25 cellular contexts compared by ENCODE assay signal in genomic region chr5:168128556-168128955, GRCh38.
DNase-seq lines count a peak whose midpoint lies in the region; ATAC-seq and TF ChIP-seq lines count a peak whose summit lies in the region.
"Had no signal": no experiment of that assay in that cellular context is flagged by ENCODE, and none has a peak within 500 bp of the region (broad histone marks: within the 10 kb centered on the region; RNA-seq: fewer than 3 reads in every experiment).

No MANE protein-coding gene starts in this region.

- peaks cover 0 to 5% of the 10 kb centered on the region in 2 donors for H3K4me1 ChIP-seq in right atrium auricular region
- no peaks in the 10 kb centered on the region for H3K4me1 ChIP-seq in effector memory CD4-positive, alpha-beta T cell (ENCODE audit: control insufficient read depth, insufficient read depth, low read length, poor library complexity, severe bottlenecking)
- H3K4me1 ChIP-seq: spleen, uterus had no signal

- DNase-seq in left cardiac atrium: no peak
- DNase-seq in right atrium auricular region (ENCODE audit: low spot score): no peak
- DNase-seq in astrocyte of the hippocampus (ENCODE audit: low read depth, low spot score): peak; percentile 70
- peak; percentile 34 for DNase-seq in myocyte (ENCODE audit: low read depth)
- DNase-seq in effector memory CD4-positive, alpha-beta T cell: no peak
- no peak for DNase-seq in DMS153 (lab: John Stamatoyannopoulos, UW)
- DNase-seq in NCI-H146 (lab: John Stamatoyannopoulos, UW): no peak
- DNase-seq: activated CD4-positive, alpha-beta T cell treated with anti-CD3 and anti-CD28 coated beads for 1 hour; activated effector memory CD4-positive, alpha-beta T cell treated with anti-CD3 and anti-CD28 coated beads, Interleukin-2, amount 50 U/mL, for 16 hours; activated naive CD8-positive, alpha-beta T cell treated with anti-CD3 and anti-CD28 coated beads, Interleukin-2, amount 10 ng/mL, durations not matched to agents 7 days and 5 days; COR-L47; H9; naive thymus-derived CD8-positive, alpha-beta T cell; NCI-H1105 treated with DMSO at 0.1 percent for 48 hours; NCI-H2081 treated with DMSO at 0.1 percent for 48 hours; NCI-H446; spleen; stimulated activated CD4-positive, alpha-beta T cell treated with anti-CD3 and anti-CD28 coated beads, Interleukin-2, amount 100 ng/mL, for 48 hours; uterus had no signal

- no peak overlapping the region for H3K27ac ChIP-seq in right atrium auricular region
- no peak overlapping the region for H3K27ac ChIP-seq in effector memory CD4-positive, alpha-beta T cell (ENCODE audit: insufficient read depth, low read length, poor library complexity, severe bottlenecking)
- H3K27ac ChIP-seq: BLaER1 treated with 17β-estradiol and CSF1 and Interleukin-3, amounts not matched to agents 10 nM and 100 nM; coronary artery; spleen; uterus had no signal

- H3K36me3 ChIP-seq in right atrium auricular region: no peaks in the 10 kb centered on the region
- H3K36me3 ChIP-seq in effector memory CD4-positive, alpha-beta T cell (ENCODE audit: control insufficient read depth, insufficient read depth, low read length): no peaks in the 10 kb centered on the region
- H3K36me3 ChIP-seq: spleen, uterus had no signal

- ATAC-seq in left cardiac atrium (peak; percentile 19 to 57), HG03521 (IDR thresholded peaks at IDR 0.05; ENCODE audit: unreplicated experiment) (no peak)
- ATAC-seq: left lobe of liver; naive thymus-derived CD8-positive, alpha-beta T cell; Panc1; stimulated activated memory B cell treated with anti-CD40 and anti-IgM and Interleukin-4, amounts not matched to agents 10 μg/mL and 1 μg/mL and 100 μg/mL, for 72 hours had no signal

- no peak overlapping the region for H3K4me3 ChIP-seq in right atrium auricular region
- H3K4me3 ChIP-seq in effector memory CD4-positive, alpha-beta T cell (ENCODE audit: insufficient read depth, low read depth, low read length, poor library complexity, severe bottlenecking): no peak overlapping the region
- H3K4me3 ChIP-seq: BLaER1 treated with 17β-estradiol and CSF1 and Interleukin-3, amounts not matched to agents 10 nM and 100 nM; coronary artery; spleen; uterus had no signal

- TF ChIP-seq CTCF in right atrium auricular region (IDR thresholded peaks at IDR 0.05): no peak

- no peaks in the 10 kb centered on the region for H3K27me3 ChIP-seq in right atrium auricular region
- H3K27me3 ChIP-seq in effector memory CD4-positive, alpha-beta T cell (replicated peaks; ENCODE audit: control insufficient read depth, insufficient read depth, low read length, poor library complexity, severe bottlenecking): no peaks in the 10 kb centered on the region
- H3K27me3 ChIP-seq: BLaER1 treated with 17β-estradiol and CSF1 and Interleukin-3, amounts not matched to agents 10 nM and 100 nM; spleen; uterus had no signal

- intact Hi-C loops in left cardiac atrium (cut with DNase I): no loop called here

- no peaks in the 10 kb centered on the region for H3K9me3 ChIP-seq in right atrium auricular region
- H3K9me3 ChIP-seq in effector memory CD4-positive, alpha-beta T cell (ENCODE audit: control insufficient read depth, low read length): no peaks in the 10 kb centered on the region
- H3K9me3 ChIP-seq: BLaER1 treated with 17β-estradiol and CSF1 and Interleukin-3, amounts not matched to agents 10 nM and 100 nM; spleen; uterus had no signal

Comparison
In these comparisons a context has a peak if more than half of its experiments do, and no peak if none do; other contexts are left out.
1. DNase-seq: peak in astrocyte of the hippocampus (single experiment) and myocyte (single experiment); none in left cardiac atrium (single experiment), right atrium auricular region (single experiment), effector memory CD4-positive, alpha-beta T cell (0 of 3), DMS153 (single experiment) and NCI-H146 (single experiment).